In genomic region chr3:172703966-172704365, GRCh38 we compare ENCODE assay signal across 25 cellular contexts.
"Had no signal": no experiment of that assay in that cellular context is flagged by ENCODE, and none has a peak within 500 bp of the region (broad histone marks: within the 10 kb centered on the region; RNA-seq: fewer than 3 reads in every experiment).

No MANE protein-coding gene starts in this region.

- H3K27ac ChIP-seq: ascending aorta, esophagus squamous epithelium, gastroesophageal sphincter had no signal

- DNase-seq: activated CD4-positive, alpha-beta memory T cell treated with anti-CD3 and anti-CD28 coated beads, Interleukin-2, amount 10 ng/mL, durations not matched to agents 7 days and 5 days; activated CD4-positive, alpha-beta T cell treated with anti-CD3 and anti-CD28 coated beads for 36 hours; activated CD4-positive, alpha-beta T cell treated with anti-CD3 and anti-CD28 coated beads, Interleukin-2, amount 10 ng/mL, durations not matched to agents 24 days and 14 days; activated CD4-positive, alpha-beta T cell treated with anti-CD3 and anti-CD28 coated beads, Interleukin-2, amount 50 U/mL, for 4 hours; activated CD4-positive, CD25-positive, alpha-beta regulatory T cell; activated CD4-positive, CD25-positive, alpha-beta regulatory T cell treated with anti-CD3 and anti-CD28 coated beads, Interleukin-2, amount 50 U/mL, for 72 hours; activated CD8-positive, alpha-beta memory T cell treated with anti-CD3 and anti-CD28 coated beads, Interleukin-2, amount 50 U/mL, for 48 hours; activated gamma-delta T cell; activated naive CD4-positive, alpha-beta T cell; activated naive CD4-positive, alpha-beta T cell treated with anti-CD3 and anti-CD28 coated beads, Interleukin-2, amount 10 ng/mL, durations not matched to agents 7 days and 5 days; activated naive CD8-positive, alpha-beta T cell treated with anti-CD3 and anti-CD28 coated beads, Interleukin-2, amount 10 ng/mL, durations not matched to agents 7 days and 5 days; activated T-cell treated with anti-CD3 and anti-CD28 coated beads for 4 hours; activated T-cell treated with anti-CD3 and anti-CD28 coated beads, Interleukin-2, amount 50 U/mL, for 24 hours; activated T-cell treated with anti-CD3 and anti-CD28 coated beads, Interleukin-2, amount 50 U/mL, for 72 hours; cortex of kidney; dermis blood vessel endothelial cell; effector CD4-positive, alpha-beta T cell; effector memory CD8-positive, alpha-beta T cell; esophagus squamous epithelium; foreskin melanocyte; T-helper 2 cell had no signal

- H3K36me3 ChIP-seq: ascending aorta, esophagus squamous epithelium, gastroesophageal sphincter had no signal

- H3K4me3 ChIP-seq: ascending aorta, esophagus squamous epithelium, gastroesophageal sphincter had no signal

- H3K27me3 Mint-ChIP-seq: activated CD4-positive, alpha-beta memory T cell treated with anti-CD3 and anti-CD28 coated beads, Interleukin-2, amount 10 ng/mL, durations not matched to agents 7 days and 5 days; activated CD4-positive, alpha-beta T cell treated with anti-CD3 and anti-CD28 coated beads for 36 hours; activated CD4-positive, alpha-beta T cell treated with anti-CD3 and anti-CD28 coated beads, Interleukin-2, amount 10 ng/mL, durations not matched to agents 24 days and 14 days; activated naive CD4-positive, alpha-beta T cell treated with anti-CD3 and anti-CD28 coated beads, Interleukin-2, amount 10 ng/mL, durations not matched to agents 7 days and 5 days; activated naive CD8-positive, alpha-beta T cell treated with anti-CD3 and anti-CD28 coated beads, Interleukin-2, amount 10 ng/mL, durations not matched to agents 7 days and 5 days; activated T-cell treated with anti-CD3 and anti-CD28 coated beads, Interleukin-2, amount 50 U/mL, for 24 hours; effector memory CD8-positive, alpha-beta T cell had no signal

- H3K27me3 ChIP-seq: ascending aorta, esophagus squamous epithelium, gastroesophageal sphincter had no signal

- H3K27ac Mint-ChIP-seq: activated CD4-positive, alpha-beta memory T cell treated with anti-CD3 and anti-CD28 coated beads, Interleukin-2, amount 10 ng/mL, durations not matched to agents 7 days and 5 days; activated CD4-positive, alpha-beta T cell treated with anti-CD3 and anti-CD28 coated beads for 36 hours; activated CD4-positive, alpha-beta T cell treated with anti-CD3 and anti-CD28 coated beads, Interleukin-2, amount 10 ng/mL, durations not matched to agents 24 days and 14 days; activated naive CD4-positive, alpha-beta T cell treated with anti-CD3 and anti-CD28 coated beads, Interleukin-2, amount 10 ng/mL, durations not matched to agents 7 days and 5 days; activated naive CD4-positive, alpha-beta T cell treated with anti-CD3 and anti-CD28 coated beads, Interleukin-2, amount 50 U/mL, for 72 hours; activated naive CD8-positive, alpha-beta T cell treated with anti-CD3 and anti-CD28 coated beads, Interleukin-2, amount 10 ng/mL, durations not matched to agents 7 days and 5 days; activated T-cell treated with anti-CD3 and anti-CD28 coated beads, Interleukin-2, amount 50 U/mL, for 24 hours; activated T-cell treated with anti-CD3 and anti-CD28 coated beads, Interleukin-2, amount 50 U/mL, for 72 hours; brain had no signal

- H3K9me3 ChIP-seq: ascending aorta, esophagus squamous epithelium, gastroesophageal sphincter had no signal

- H3K9me3 Mint-ChIP-seq: activated CD4-positive, alpha-beta memory T cell treated with anti-CD3 and anti-CD28 coated beads, Interleukin-2, amount 10 ng/mL, durations not matched to agents 7 days and 5 days; activated CD4-positive, alpha-beta T cell treated with anti-CD3 and anti-CD28 coated beads, Interleukin-2, amount 10 ng/mL, durations not matched to agents 24 days and 14 days; activated naive CD4-positive, alpha-beta T cell treated with anti-CD3 and anti-CD28 coated beads, Interleukin-2, amount 10 ng/mL, durations not matched to agents 7 days and 5 days; activated naive CD4-positive, alpha-beta T cell treated with anti-CD3 and anti-CD28 coated beads, Interleukin-2, amount 50 U/mL, for 72 hours; activated naive CD8-positive, alpha-beta T cell treated with anti-CD3 and anti-CD28 coated beads, Interleukin-2, amount 10 ng/mL, durations not matched to agents 7 days and 5 days; activated T-cell treated with anti-CD3 and anti-CD28 coated beads, Interleukin-2, amount 50 U/mL, for 24 hours; activated T-cell treated with anti-CD3 and anti-CD28 coated beads, Interleukin-2, amount 50 U/mL, for 72 hours; brain; effector memory CD8-positive, alpha-beta T cell had no signal

- H3K4me3 Mint-ChIP-seq: activated CD4-positive, alpha-beta memory T cell treated with anti-CD3 and anti-CD28 coated beads, Interleukin-2, amount 10 ng/mL, durations not matched to agents 7 days and 5 days; activated CD4-positive, alpha-beta T cell treated with anti-CD3 and anti-CD28 coated beads for 36 hours; activated CD4-positive, alpha-beta T cell treated with anti-CD3 and anti-CD28 coated beads, Interleukin-2, amount 10 ng/mL, durations not matched to agents 24 days and 14 days; activated naive CD4-positive, alpha-beta T cell treated with anti-CD3 and anti-CD28 coated beads, Interleukin-2, amount 10 ng/mL, durations not matched to agents 7 days and 5 days; activated naive CD8-positive, alpha-beta T cell treated with anti-CD3 and anti-CD28 coated beads, Interleukin-2, amount 10 ng/mL, durations not matched to agents 7 days and 5 days; activated T-cell treated with anti-CD3 and anti-CD28 coated beads, Interleukin-2, amount 50 U/mL, for 24 hours; activated T-cell treated with anti-CD3 and anti-CD28 coated beads, Interleukin-2, amount 50 U/mL, for 72 hours; brain; effector memory CD8-positive, alpha-beta T cell had no signal

- ATAC-seq: activated CD4-positive, alpha-beta T cell treated with anti-CD3 and anti-CD28 coated beads for 36 hours; activated naive CD4-positive, alpha-beta T cell treated with anti-CD3 and anti-CD28 coated beads, Interleukin-2, amount 50 U/mL, for 72 hours; activated T-cell treated with anti-CD3 and anti-CD28 coated beads, Interleukin-2, amount 50 U/mL, for 72 hours; effector memory CD8-positive, alpha-beta T cell; gastroesophageal sphincter had no signal

- H3K36me3 Mint-ChIP-seq: activated naive CD4-positive, alpha-beta T cell treated with anti-CD3 and anti-CD28 coated beads, Interleukin-2, amount 10 ng/mL, durations not matched to agents 7 days and 5 days; brain had no signal
